1 cellular context compared by ENCODE assay signal in genomic region chr16:57994778-57995177, GRCh38.
TF ChIP-seq lines count a peak whose summit lies in the region.

No MANE protein-coding gene starts in this region.

TF ChIP-seq in GM23338, 12 proteins besides CTCF, POLR2A, EP300 and RAD21 (continued from another document):
- TF ChIP-seq REST (IDR thresholded peaks at IDR 0.05; ENCODE audit: unreplicated experiment) (no peak), ZNF462 (CRISPR knock-in tag; IDR thresholded peaks at IDR 0.05) (no peak), ZNF114 (CRISPR knock-in tag; IDR thresholded peaks at IDR 0.05) (no peak), ZNF331 (CRISPR knock-in tag; IDR thresholded peaks at IDR 0.05; ENCODE audit: low read depth) (no peak), STAT1 (IDR thresholded peaks at IDR 0.05; ENCODE audit: unreplicated experiment) (no peak)
TF ChIP-seq in GM23338: peak in this region for 0.
